Comparison of ENCODE assay signal across 7 cellular contexts in genomic region chr4:87006531-87007344, GRCh38.
DNase-seq lines count a peak whose midpoint lies in the region; ATAC-seq, FAIRE-seq and TF ChIP-seq lines count a peak whose summit lies in the region.

No MANE protein-coding gene starts in this region.

- in situ Hi-C loops in astrocyte of the cerebellum (cut with HindIII; ENCODE audit: low sequenced_read_pairs): no loop called here

- H3K4me3 ChIP-seq in astrocyte of the cerebellum (ENCODE audit: low read depth, low read length): peak overlapping the region; percentile 64
- peak overlapping the region; percentile 95 for H3K4me3 ChIP-seq in retinal pigment epithelial cell (ENCODE audit: low read length)

- ATAC-seq in HG02973 (IDR thresholded peaks at IDR 0.05; ENCODE audit: unreplicated experiment): peak; percentile 59

- peak; percentile 88 for FAIRE-seq in GM18507 (lab: Jason Lieb, UNC)

- TF ChIP-seq CTCF in astrocyte of the cerebellum (IDR thresholded peaks at IDR 0.05; ENCODE audit: low read depth, low read length, missing control alignments) (peak; percentile 39), retinal pigment epithelial cell (conservative IDR thresholded peaks at IDR 0.05; ENCODE audit: low read depth, low read length) (peak; percentile 32)

- DNase-seq in GM18507 (ENCODE audit: extremely low spot score, insufficient read length, low read depth) (peak; percentile 56), NCI-H1930 (lab: John Stamatoyannopoulos, UW) (peak; percentile 84 to 86), T-helper 22 cell (ENCODE audit: low read depth) (peak; percentile 84), astrocyte of the cerebellum (ENCODE audit: low read depth) (peak; percentile 77), hypothalamus (lab: John Stamatoyannopoulos, UW) (peak; percentile 67 to 99 (median 92)), retinal pigment epithelial cell (ENCODE audit: low read depth) (peak; percentile 84)

Comparison
In these comparisons a context has a peak if more than half of its experiments do, and no peak if none do; other contexts are left out.
1. Peak in every context shown above with its lines: DNase-seq, ATAC-seq and H3K4me3 ChIP-seq.